8 cellular contexts compared by ENCODE assay signal in genomic region chr11:13668957-13669521, GRCh38. TPM values are rescaled to one million over a fixed set of nuclear protein-coding genes. Genes with fewer than 3 reads are reported as not detected.
A peak's percentile ranks its signal among the peaks of the same experiment; 100 is the strongest.
DNase-seq lines count a peak whose midpoint lies in the region; ATAC-seq and TF ChIP-seq lines count a peak whose summit lies in the region.

No MANE protein-coding gene starts in this region.

- CTCF ChIA-PET in Calu3 (lab: Charles Lee), result no interaction called here

- in situ Hi-C loops in astrocyte of the cerebellum (cut with HindIII; ENCODE audit: low sequenced_read_pairs), result no loop called here

- BruUV-seq in Calu3 (replicated peaks; lab: Mats Ljungman, UMichigan), result no TSS peak

- H3K9me3 Mint-ChIP-seq in Calu3 (ENCODE audit: low read depth, unreplicated experiment), result no peaks in the 10 kb centered on the region
- no peaks in the 10 kb centered on the region for H3K9me3 Mint-ChIP-seq in IgD-negative memory B cell

- H3K4me3 ChIP-seq in astrocyte of the cerebellum (ENCODE audit: low read depth, low read length), result peak overlapping the region; percentile 77

- H3K27me3 Mint-ChIP-seq in Calu3 (ENCODE audit: unreplicated experiment) (no peaks in the 10 kb centered on the region), IgD-negative memory B cell (no peaks in the 10 kb centered on the region)

- H3K27ac Mint-ChIP-seq in Calu3 (ENCODE audit: unreplicated experiment) (peak overlapping the region; percentile 81), IgD-negative memory B cell (peak overlapping the region; percentile 76 to 92 (median 86))

- H3K4me1 Mint-ChIP-seq in Calu3 (ENCODE audit: low read depth, unreplicated experiment) (peaks cover 30% of the 10 kb centered on the region), IgD-negative memory B cell (peaks cover 28 to 41% (median 38%) of the 10 kb centered on the region in 3 donors)

- H3K4me3 Mint-ChIP-seq in Calu3 (ENCODE audit: low read depth, unreplicated experiment) (peak overlapping the region; percentile 94), IgD-negative memory B cell (peak overlapping the region; percentile 91 to 95 (median 93))

- TF ChIP-seq CTCF in Calu3 (IDR thresholded peaks at IDR 0.05; ENCODE audit: unreplicated experiment), result no peak
- TF ChIP-seq CTCF in astrocyte of the cerebellum (IDR thresholded peaks at IDR 0.05; ENCODE audit: low read depth, low read length, missing control alignments), result no peak

- intact Hi-C loops in Calu3 (cut with micrococcal nuclease; ENCODE audit: unreplicated experiment), result loop anchor here (10.0 kb wide), 1 partner anchor 184 kb away; no protein-coding TSS in a partner anchor

- DNase-seq in Calu3 (peak; percentile 34), T follicular helper cell (ENCODE audit: low read depth) (peak; percentile 26), astrocyte of the cerebellum (ENCODE audit: low read depth) (no peak), islet precursor cell (peak; percentile 70), AML-193 (lab: John Stamatoyannopoulos, UW) (no peak)
- DNase-seq in stimulated activated CD4-positive, alpha-beta T cell treated with anti-CD3 and anti-CD28 coated beads, Interleukin-1b, Interleukin-23, amount 100 ng/mL, for 4 hours (ENCODE audit: low read depth in 2 of 2), result peak; percentile 19 to 46

- H3K36me3 Mint-ChIP-seq in Calu3 (ENCODE audit: insufficient read depth, unreplicated experiment), result peaks cover 24% of the 10 kb centered on the region
- no peaks in the 10 kb centered on the region for H3K36me3 Mint-ChIP-seq in IgD-negative memory B cell

- ATAC-seq in GM21447 (IDR thresholded peaks at IDR 0.05; ENCODE audit: unreplicated experiment), result peak; percentile 19

RNA-seq across cellular contexts. Expression of gene FAR1, which starts 0.6 kb away (rescaled TPM):
- total RNA-seq in Calu3 (2022), result 98.9 and 99.6 TPM in 2 replicates
- 14.0 TPM for polyA plus RNA-seq in IgD-negative memory B cell

Comparison
In these comparisons a context has a peak if more than half of its experiments do, and no peak if none do; other contexts are left out.
1. DNase-seq: peak in Calu3 (single experiment), T follicular helper cell (single experiment), islet precursor cell (single experiment) and stimulated activated CD4-positive, alpha-beta T cell treated with anti-CD3 and anti-CD28 coated beads, Interleukin-1b, Interleukin-23, amount 100 ng/mL, for 4 hours (2 of 2); none in astrocyte of the cerebellum (single experiment) and AML-193 (0 of 2).